Comparison of ENCODE assay signal across 8 cellular contexts in genomic region chr16:49859139-49859947, GRCh38. TPM values are rescaled to one million over a fixed set of nuclear protein-coding genes. Genes with fewer than 3 reads are reported as not detected.
A peak's percentile ranks its signal among the peaks of the same experiment; 100 is the strongest.
DNase-seq lines count a peak whose midpoint lies in the region; ATAC-seq and TF ChIP-seq lines count a peak whose summit lies in the region.

No MANE protein-coding gene starts in this region.

- no peak overlapping the region for H2AFZ ChIP-seq in Karpas-422 (ENCODE audit: low read length)

- H3K4me2 ChIP-seq in Karpas-422 (ENCODE audit: low read depth, low read length, poor library complexity, severe bottlenecking): peak overlapping the region; percentile 40

- DNase-seq in A673 (ENCODE audit: low spot score) (peak; percentile 68), Karpas-422 (peak; percentile 44), H4 (ENCODE audit: low spot score) (no peak), cerebellum (ENCODE audit: low spot score) (no peak)
- DNase-seq in effector memory CD8-positive, alpha-beta T cell: no peak

- H3K36me3 ChIP-seq in A673 (ENCODE audit: insufficient read depth, low read length, poor library complexity, severe bottlenecking) (no peaks in the 10 kb centered on the region), Karpas-422 (ENCODE audit: insufficient read depth, low read length) (no peaks in the 10 kb centered on the region), mucosa of stomach (ENCODE audit: control insufficient read depth, insufficient read depth, low read length) (no peaks in the 10 kb centered on the region)

- no peaks in the 10 kb centered on the region for H4K20me1 ChIP-seq in Karpas-422 (ENCODE audit: insufficient read depth, low read depth, low read length)

- H3K9me3 Mint-ChIP-seq in effector memory CD8-positive, alpha-beta T cell: no peaks in the 10 kb centered on the region

- no peaks in the 10 kb centered on the region for H3K9me2 ChIP-seq in Karpas-422 (replicated peaks; ENCODE audit: insufficient read depth, low read length)

- H3K27ac ChIP-seq in A673 (ENCODE audit: low read depth, low read length, poor library complexity, severe bottlenecking) (peak overlapping the region; percentile 28), Karpas-422 (ENCODE audit: low read length) (no peak overlapping the region)

- H3K27me3 Mint-ChIP-seq in effector memory CD8-positive, alpha-beta T cell: peaks cover 13 to 33% of the 10 kb centered on the region in 2 donors

- H3K9ac ChIP-seq in Karpas-422 (ENCODE audit: low read length): no peak overlapping the region
- H3K9ac ChIP-seq in mucosa of stomach (ENCODE audit: low read length): peak overlapping the region; percentile 39

- POLR2A ChIA-PET in A673 (lab: Charles Lee; ENCODE audit: low non-redundant PET): interaction anchor here (0.6 kb wide), 2 partner anchors 14 to 149 kb away, joined by 3 to 6 read pairs; no protein-coding TSS in a partner anchor

- H3K4me3 ChIP-seq in A673 (ENCODE audit: low read depth, low read length, poor library complexity, severe bottlenecking) (peak overlapping the region; percentile 77), Karpas-422 (ENCODE audit: low read length) (no peak overlapping the region; the same call in 1 of the 2 replicates), mucosa of stomach (ENCODE audit: low read length) (no peak overlapping the region)

- H3K79me2 ChIP-seq in Karpas-422 (ENCODE audit: low read length): no peaks in the 10 kb centered on the region

- H3K36me3 Mint-ChIP-seq in effector memory CD8-positive, alpha-beta T cell (ENCODE audit: insufficient read depth): no peaks in the 10 kb centered on the region

- H3K27me3 ChIP-seq in A673 (replicated peaks; ENCODE audit: insufficient read depth, low read depth, low read length, poor library complexity) (no peaks in the 10 kb centered on the region), Karpas-422 (ENCODE audit: low read length) (no peaks in the 10 kb centered on the region), mucosa of stomach (ENCODE audit: control insufficient read depth, insufficient read depth, low read length) (peaks cover 32% of the 10 kb centered on the region)

- no peak overlapping the region for H3K27ac Mint-ChIP-seq in effector memory CD8-positive, alpha-beta T cell

- no peak for ATAC-seq in effector memory CD8-positive, alpha-beta T cell (replicated peaks)
- ATAC-seq in SK-N-SH treated with all-trans-retinoic acid at 6 μM for 48 hours (no peak), GM21576 (IDR thresholded peaks at IDR 0.05; ENCODE audit: unreplicated experiment) (no peak)

- H3K9me3 ChIP-seq in A673 (ENCODE audit: low read depth, low read length, poor library complexity, severe bottlenecking) (no peaks in the 10 kb centered on the region), Karpas-422 (ENCODE audit: low read length) (no peaks in the 10 kb centered on the region), mucosa of stomach (ENCODE audit: control insufficient read depth, low read length) (no peaks in the 10 kb centered on the region)

- TF ChIP-seq CTCF in A673 (conservative IDR thresholded peaks at IDR 0.05; ENCODE audit: low read depth, low read length): no peak

- intact Hi-C loops in A673 (cut with micrococcal nuclease; ENCODE audit: unreplicated experiment): loop anchor here (5.0 kb wide), 3 partner anchors 102 to 367 kb away; no protein-coding TSS in a partner anchor

- H3K4me3 Mint-ChIP-seq in effector memory CD8-positive, alpha-beta T cell: peak overlapping the region; percentile 56 to 66

- H3K4me1 Mint-ChIP-seq in effector memory CD8-positive, alpha-beta T cell (ENCODE audit: low read depth in 2 of 2): peaks cover 6 to 7% of the 10 kb centered on the region in 2 donors

- CTCF ChIA-PET in A673 (lab: Charles Lee): no interaction called here

- peaks cover 22% of the 10 kb centered on the region for H3K4me1 ChIP-seq in A673 (ENCODE audit: insufficient read depth, low read length, poor library complexity, severe bottlenecking)
- peaks cover 14% of the 10 kb centered on the region for H3K4me1 ChIP-seq in Karpas-422 (ENCODE audit: low read length)
- peaks cover 15% of the 10 kb centered on the region for H3K4me1 ChIP-seq in mucosa of stomach (ENCODE audit: control insufficient read depth, insufficient read depth, low read length)

- no TSS peak for BruUV-seq in A673 (replicated peaks; lab: Mats Ljungman, UMichigan)

TF ChIP-seq in SK-N-SH treated with all-trans-retinoic acid at 6 μM for 48 hours, 23 proteins besides CTCF, POLR2A, EP300 and RAD21:
- TF ChIP-seq ZNF8 (CRISPR knock-in tag; IDR thresholded peaks at IDR 0.05): no peak

RNA-seq across cellular contexts. Expression of gene ZNF423, which starts 3.4 kb away (rescaled TPM):
- total RNA-seq in A673 (2021) (11.1 and 12.5 TPM in 2 replicates), cerebellum (47.5 TPM)
- not detected in 2 replicates for total RNA-seq in Karpas-422 (2014; rRNA removed; shearing (Covaris generic); ENCODE audit: low replicate concordance)
- 0.04 and 0.97 TPM in 2 replicates for total RNA-seq in H4 (2014; rRNA removed; shearing (Covaris generic))

Comparison
In these comparisons a context has a peak if more than half of its experiments do, and no peak if none do; other contexts are left out.
1. DNase-seq: peak in A673 (single experiment) and Karpas-422 (single experiment); none in effector memory CD8-positive, alpha-beta T cell (0 of 3), H4 (single experiment) and cerebellum (single experiment).